ENCODE assay signal across 7 cellular contexts in genomic region chr16:69187387-69187890, GRCh38. TPM values are rescaled to one million over a fixed set of nuclear protein-coding genes. Genes with fewer than 3 reads are reported as not detected.
DNase-seq lines count a peak whose midpoint lies in the region; ATAC-seq and TF ChIP-seq lines count a peak whose summit lies in the region.

No MANE protein-coding gene starts in this region.

- H3K23ac ChIP-seq in neuronal stem cell (ENCODE audit: low read depth, low read length, poor library complexity), result peak overlapping the region; percentile 94

- no peaks in the 10 kb centered on the region for H3K27me3 Mint-ChIP-seq in HFFc6 (ENCODE audit: insufficient read depth)

- H2BK5ac ChIP-seq in neuronal stem cell (ENCODE audit: low read length), result no peak overlapping the region

- peaks cover 11% of the 10 kb centered on the region for H3K36me3 Mint-ChIP-seq in HFFc6 (ENCODE audit: low read depth)

- peak overlapping the region; percentile 58 for H3K27ac Mint-ChIP-seq in HFFc6

- H3K9me2 ChIP-seq in OCI-LY1 (ENCODE audit: low read depth, low read length), result no peaks in the 10 kb centered on the region

- DNase-seq in HFFc6 (no peak), foreskin fibroblast (peak; percentile 37 to 66), neuronal stem cell (ENCODE audit: low spot score) (peak; percentile 42)
- peak; percentile 43 for DNase-seq in activated effector memory CD4-positive, alpha-beta T cell treated with Interleukin-2 at 50 U/mL for 16 hours

- H3F3A ChIP-seq in OCI-LY1 (ENCODE audit: insufficient read depth, low read length), result peaks cover 3% of the 10 kb centered on the region; the same call in 1 of the 2 replicates

- H3K4me1 ChIP-seq in OCI-LY1 (ENCODE audit: insufficient read depth, low read length, severe bottlenecking) (peaks cover 50% of the 10 kb centered on the region), neuronal stem cell (ENCODE audit: control insufficient read depth in 2 of 2, insufficient read depth in 1 of 2, low read depth in 1 of 2, low read length in 2 of 2) (peaks cover 5% of the 10 kb centered on the region in 2 donors), urinary bladder (ENCODE audit: insufficient read depth) (peaks cover 4% of the 10 kb centered on the region)

- H3K4me3 ChIP-seq in OCI-LY1 (ENCODE audit: low read depth, low read length, poor library complexity, severe bottlenecking), result peak overlapping the region; percentile 73
- H3K4me3 ChIP-seq in foreskin fibroblast (ENCODE audit: low read depth in 1 of 2, low read length in 2 of 2), result peak overlapping the region; percentile 80 to 92
- peak overlapping the region; percentile 91 to 99 for H3K4me3 ChIP-seq in neuronal stem cell (ENCODE audit: low read length in 2 of 2)
- peak overlapping the region; percentile 88 for H3K4me3 ChIP-seq in urinary bladder (ENCODE audit: low read depth, low read length)

- no peak for TF ChIP-seq CTCF in HFFc6 (IDR thresholded peaks at IDR 0.05)
- TF ChIP-seq CTCF in OCI-LY1 (IDR thresholded peaks at IDR 0.05; ENCODE audit: low read length), result no peak
- TF ChIP-seq CTCF in foreskin fibroblast (IDR thresholded peaks at IDR 0.05; ENCODE audit: low read depth, low read length), result no peak

- H4K20me1 ChIP-seq in OCI-LY1 (ENCODE audit: insufficient read depth, low read length), result no peaks in the 10 kb centered on the region

- H4K91ac ChIP-seq in neuronal stem cell (ENCODE audit: low read depth, low read length, poor library complexity), result no peak overlapping the region

- no peaks in the 10 kb centered on the region for H3K36me3 ChIP-seq in OCI-LY1 (ENCODE audit: insufficient read depth, low read length)
- H3K36me3 ChIP-seq in neuronal stem cell (replicated peaks in 1 of 2; ENCODE audit: control insufficient read depth in 2 of 2, insufficient read depth in 2 of 2, low read length in 2 of 2), result peaks cover 0 to 12% of the 10 kb centered on the region in 2 donors
- H3K36me3 ChIP-seq in urinary bladder (ENCODE audit: insufficient read depth), result no peaks in the 10 kb centered on the region

- H3K27me3 ChIP-seq in OCI-LY1 (ENCODE audit: insufficient read depth, low read length) (no peaks in the 10 kb centered on the region), neuronal stem cell (ENCODE audit: control insufficient read depth in 3 of 3, insufficient read depth in 3 of 3, low read depth in 1 of 3, low read length in 3 of 3) (no peaks in the 10 kb centered on the region)

- H3K18ac ChIP-seq in neuronal stem cell (ENCODE audit: low read length), result peak overlapping the region; percentile 99

- H3K9ac ChIP-seq in OCI-LY1 (ENCODE audit: low read length) (peak overlapping the region; percentile 85), neuronal stem cell (ENCODE audit: low read depth, low read length, poor library complexity) (peak overlapping the region; percentile 100)

- peak overlapping the region; percentile 90 for H3K4me3 Mint-ChIP-seq in HFFc6

- no peak overlapping the region for H2AK5ac ChIP-seq in neuronal stem cell (ENCODE audit: low read depth, low read length)

- H3K27ac ChIP-seq in OCI-LY1 (ENCODE audit: low read depth, low read length, poor library complexity, severe bottlenecking) (peak overlapping the region; percentile 97), neuronal stem cell (replicated peaks; ENCODE audit: low read length) (peak overlapping the region; percentile 86), urinary bladder (ENCODE audit: low read depth) (peak overlapping the region; percentile 89)

- H2AFZ ChIP-seq in OCI-LY1 (ENCODE audit: low read length) (no peak overlapping the region), neuronal stem cell (ENCODE audit: low read length) (peak overlapping the region; percentile 85)

- H3K9me3 Mint-ChIP-seq in HFFc6, result no peaks in the 10 kb centered on the region

- peaks cover 54% of the 10 kb centered on the region for H3K4me1 Mint-ChIP-seq in HFFc6 (ENCODE audit: low read depth)

- H3K9me3 ChIP-seq in OCI-LY1 (ENCODE audit: low read length) (no peaks in the 10 kb centered on the region), neuronal stem cell (replicated peaks in 1 of 2; ENCODE audit: control insufficient read depth in 2 of 2, insufficient read depth in 1 of 2, low read depth in 1 of 2, low read length in 2 of 2) (no peaks in the 10 kb centered on the region)

- no peak overlapping the region for H4K8ac ChIP-seq in neuronal stem cell (ENCODE audit: low read depth, low read length)

- peak overlapping the region; percentile 54 for H3K4ac ChIP-seq in neuronal stem cell (ENCODE audit: low read length)

- peak overlapping the region; percentile 97 for H3K14ac ChIP-seq in neuronal stem cell (ENCODE audit: low read length)

- H3K79me1 ChIP-seq in neuronal stem cell (ENCODE audit: low read depth, low read length), result peaks cover 1% of the 10 kb centered on the region

- no peak overlapping the region for H2BK12ac ChIP-seq in neuronal stem cell (ENCODE audit: low read length)

- ATAC-seq in GM18498 (IDR thresholded peaks at IDR 0.05; ENCODE audit: unreplicated experiment), result peak; percentile 30

- peaks cover 39% of the 10 kb centered on the region for H3K79me2 ChIP-seq in OCI-LY1 (ENCODE audit: insufficient read depth, low read length)

- H2BK120ac ChIP-seq in neuronal stem cell (ENCODE audit: low read depth, low read length), result peak overlapping the region; percentile 50

- peak overlapping the region; percentile 88 for H2BK15ac ChIP-seq in neuronal stem cell (ENCODE audit: low read length)

- H3K4me2 ChIP-seq in OCI-LY1 (ENCODE audit: low read length) (peak overlapping the region; percentile 94), neuronal stem cell (ENCODE audit: insufficient read depth, low read length, poor library complexity, severe bottlenecking) (peak overlapping the region; percentile 84)

- no CpG with 5 or more reads among the region's 66 CpGs for WGBS in neuronal stem cell (ENCODE audit: extremely low coverage in 2 of 2, insufficient read length in 2 of 2, insufficient replicate concordance in 1 of 2), 2 donors
- WGBS in urinary bladder, result under 1% methylated on average over 66 of the region's 66 CpGs

RNA-seq across cellular contexts. Expression of gene SNTB2, which starts 0.5 kb away (rescaled TPM):
- 10 to 100 TPM; 52.0 to 64.8 (median 58.6) TPM for total RNA-seq in HFFc6 (2021; fragmentation: NEBNext Ultra II Directional; extraction: Animal tissue kit (Norgen Biotek cat#: 25700))
- polyA plus RNA-seq in neuronal stem cell (2013, experiment 1 of 2), result 8.1 TPM
- polyA plus RNA-seq in neuronal stem cell (2013, experiment 2 of 2), result 8.8 TPM
- total RNA-seq in urinary bladder, result 53.3 TPM
- 12.9 TPM for polyA plus RNA-seq in urinary bladder

RNA-seq across cellular contexts. Expression of gene UTP4, which starts 55.0 kb away (rescaled TPM):
- total RNA-seq in HFFc6 (2021; fragmentation: NEBNext Ultra II Directional; extraction: Animal tissue kit (Norgen Biotek cat#: 25700)), result 10 to 100 TPM; 64.1 to 82.4 (median 69.6) TPM
- 23.3 TPM for polyA plus RNA-seq in neuronal stem cell (2013, experiment 1 of 2)
- polyA plus RNA-seq in neuronal stem cell (2013, experiment 2 of 2), result 24.2 TPM
- total RNA-seq in urinary bladder, result 19.0 TPM
- polyA plus RNA-seq in urinary bladder, result 27.1 TPM

RNA-seq across cellular contexts. Expression of gene CHTF8, which starts 55.1 kb away (rescaled TPM):
- total RNA-seq in HFFc6 (2021; fragmentation: NEBNext Ultra II Directional; extraction: Animal tissue kit (Norgen Biotek cat#: 25700)), result 100 to 1,000 TPM; 103 to 149 (median 125) TPM
- polyA plus RNA-seq in neuronal stem cell (2013, experiment 1 of 2), result 95.4 TPM
- 91.8 TPM for polyA plus RNA-seq in neuronal stem cell (2013, experiment 2 of 2)
- total RNA-seq in urinary bladder, result 67.9 TPM
- 76.5 TPM for polyA plus RNA-seq in urinary bladder
